Comparison of ENCODE assay signal across 1 cellular context in the genomic region with DNA sequence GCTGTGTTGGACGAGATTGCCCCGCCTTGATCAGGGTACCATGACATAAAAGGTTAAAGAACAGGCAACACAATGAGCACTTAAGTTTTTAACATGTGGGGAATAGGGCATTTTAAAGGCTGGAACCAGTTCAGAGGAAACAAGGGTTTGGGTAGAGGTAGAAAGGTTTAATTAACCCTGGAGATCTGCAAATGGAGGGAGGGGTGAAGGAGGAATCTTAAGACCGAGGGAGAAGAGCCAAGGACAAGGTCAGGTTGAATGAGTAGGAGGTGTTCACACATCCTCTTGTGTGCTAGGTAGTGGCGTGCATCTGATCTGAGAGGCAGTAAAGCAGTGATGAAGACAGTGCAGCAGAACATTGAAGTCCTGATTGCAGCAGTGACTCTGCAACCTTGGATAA.
TF ChIP-seq lines count a peak whose summit lies in the region.

No MANE protein-coding gene starts in this region.

TF ChIP-seq in HEK293T, 16 proteins besides CTCF, POLR2A, EP300 and RAD21 (continued from another document):
- TF ChIP-seq, protein P1, sequence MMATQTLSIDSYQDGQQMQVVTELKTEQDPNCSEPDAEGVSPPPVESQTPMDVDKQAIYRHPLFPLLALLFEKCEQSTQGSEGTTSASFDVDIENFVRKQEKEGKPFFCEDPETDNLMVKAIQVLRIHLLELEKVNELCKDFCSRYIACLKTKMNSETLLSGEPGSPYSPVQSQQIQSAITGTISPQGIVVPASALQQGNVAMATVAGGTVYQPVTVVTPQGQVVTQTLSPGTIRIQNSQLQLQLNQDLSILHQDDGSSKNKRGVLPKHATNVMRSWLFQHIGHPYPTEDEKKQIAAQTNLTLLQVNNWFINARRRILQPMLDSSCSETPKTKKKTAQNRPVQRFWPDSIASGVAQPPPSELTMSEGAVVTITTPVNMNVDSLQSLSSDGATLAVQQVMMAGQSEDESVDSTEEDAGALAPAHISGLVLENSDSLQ (IDR thresholded peaks at IDR 0.05) = no peak
- TF ChIP-seq FOXK2 (IDR thresholded peaks at IDR 0.05) (no peak), SUZ12 (IDR thresholded peaks at IDR 0.05) (no peak), BHLHE40 (IDR thresholded peaks at IDR 0.05; ENCODE audit: borderline replicate concordance) (no peak), ZNF384 (IDR thresholded peaks at IDR 0.05) (no peak), HDGF (IDR thresholded peaks at IDR 0.05; ENCODE audit: borderline replicate concordance) (no peak), TARDBP (IDR thresholded peaks at IDR 0.05) (no peak), SP1 (IDR thresholded peaks at IDR 0.05) (no peak), LEF1 (IDR thresholded peaks at IDR 0.05; ENCODE audit: borderline replicate concordance) (no peak), NFRKB (IDR thresholded peaks at IDR 0.05) (no peak), FOXA1 (IDR thresholded peaks at IDR 0.05) (no peak), CTBP1 (IDR thresholded peaks at IDR 0.05; ENCODE audit: borderline replicate concordance) (no peak), ARNT (IDR thresholded peaks at IDR 0.05) (no peak)
